Comparison of ENCODE assay signal across 1 cellular context in the genomic region with DNA sequence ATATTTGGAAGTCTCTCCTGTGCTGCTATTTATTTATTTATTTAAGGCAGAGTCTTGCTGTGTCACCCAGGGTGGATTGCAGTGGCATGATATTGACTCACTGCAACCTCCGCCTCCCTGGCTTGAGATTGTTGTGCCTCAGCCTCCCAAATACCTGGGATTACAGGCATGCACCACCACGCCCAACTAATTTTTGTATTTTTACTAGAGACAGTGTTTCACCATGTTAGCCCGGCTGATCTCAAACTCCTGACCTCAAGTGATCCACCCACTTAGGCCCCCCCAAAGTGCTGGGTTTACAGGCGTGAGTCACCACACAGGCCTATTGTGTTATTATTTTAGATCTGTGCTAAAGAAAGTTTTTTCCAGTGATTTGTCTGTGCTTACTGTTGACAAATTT.
TF ChIP-seq lines count a peak whose summit lies in the region.

No MANE protein-coding gene starts in this region.

TF ChIP-seq in GM23338, 12 proteins besides CTCF, POLR2A, EP300 and RAD21 (continued from another document):
- TF ChIP-seq ZNF462 (CRISPR knock-in tag; IDR thresholded peaks at IDR 0.05), result no peak
- no peak for TF ChIP-seq ZNF114 (CRISPR knock-in tag; IDR thresholded peaks at IDR 0.05)
- TF ChIP-seq, protein P1, sequence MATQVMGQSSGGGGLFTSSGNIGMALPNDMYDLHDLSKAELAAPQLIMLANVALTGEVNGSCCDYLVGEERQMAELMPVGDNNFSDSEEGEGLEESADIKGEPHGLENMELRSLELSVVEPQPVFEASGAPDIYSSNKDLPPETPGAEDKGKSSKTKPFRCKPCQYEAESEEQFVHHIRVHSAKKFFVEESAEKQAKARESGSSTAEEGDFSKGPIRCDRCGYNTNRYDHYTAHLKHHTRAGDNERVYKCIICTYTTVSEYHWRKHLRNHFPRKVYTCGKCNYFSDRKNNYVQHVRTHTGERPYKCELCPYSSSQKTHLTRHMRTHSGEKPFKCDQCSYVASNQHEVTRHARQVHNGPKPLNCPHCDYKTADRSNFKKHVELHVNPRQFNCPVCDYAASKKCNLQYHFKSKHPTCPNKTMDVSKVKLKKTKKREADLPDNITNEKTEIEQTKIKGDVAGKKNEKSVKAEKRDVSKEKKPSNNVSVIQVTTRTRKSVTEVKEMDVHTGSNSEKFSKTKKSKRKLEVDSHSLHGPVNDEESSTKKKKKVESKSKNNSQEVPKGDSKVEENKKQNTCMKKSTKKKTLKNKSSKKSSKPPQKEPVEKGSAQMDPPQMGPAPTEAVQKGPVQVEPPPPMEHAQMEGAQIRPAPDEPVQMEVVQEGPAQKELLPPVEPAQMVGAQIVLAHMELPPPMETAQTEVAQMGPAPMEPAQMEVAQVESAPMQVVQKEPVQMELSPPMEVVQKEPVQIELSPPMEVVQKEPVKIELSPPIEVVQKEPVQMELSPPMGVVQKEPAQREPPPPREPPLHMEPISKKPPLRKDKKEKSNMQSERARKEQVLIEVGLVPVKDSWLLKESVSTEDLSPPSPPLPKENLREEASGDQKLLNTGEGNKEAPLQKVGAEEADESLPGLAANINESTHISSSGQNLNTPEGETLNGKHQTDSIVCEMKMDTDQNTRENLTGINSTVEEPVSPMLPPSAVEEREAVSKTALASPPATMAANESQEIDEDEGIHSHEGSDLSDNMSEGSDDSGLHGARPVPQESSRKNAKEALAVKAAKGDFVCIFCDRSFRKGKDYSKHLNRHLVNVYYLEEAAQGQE (IDR thresholded peaks at IDR 0.05; ENCODE audit: unreplicated experiment), result no peak
